8 cellular contexts compared by ENCODE assay signal in the genomic region with DNA sequence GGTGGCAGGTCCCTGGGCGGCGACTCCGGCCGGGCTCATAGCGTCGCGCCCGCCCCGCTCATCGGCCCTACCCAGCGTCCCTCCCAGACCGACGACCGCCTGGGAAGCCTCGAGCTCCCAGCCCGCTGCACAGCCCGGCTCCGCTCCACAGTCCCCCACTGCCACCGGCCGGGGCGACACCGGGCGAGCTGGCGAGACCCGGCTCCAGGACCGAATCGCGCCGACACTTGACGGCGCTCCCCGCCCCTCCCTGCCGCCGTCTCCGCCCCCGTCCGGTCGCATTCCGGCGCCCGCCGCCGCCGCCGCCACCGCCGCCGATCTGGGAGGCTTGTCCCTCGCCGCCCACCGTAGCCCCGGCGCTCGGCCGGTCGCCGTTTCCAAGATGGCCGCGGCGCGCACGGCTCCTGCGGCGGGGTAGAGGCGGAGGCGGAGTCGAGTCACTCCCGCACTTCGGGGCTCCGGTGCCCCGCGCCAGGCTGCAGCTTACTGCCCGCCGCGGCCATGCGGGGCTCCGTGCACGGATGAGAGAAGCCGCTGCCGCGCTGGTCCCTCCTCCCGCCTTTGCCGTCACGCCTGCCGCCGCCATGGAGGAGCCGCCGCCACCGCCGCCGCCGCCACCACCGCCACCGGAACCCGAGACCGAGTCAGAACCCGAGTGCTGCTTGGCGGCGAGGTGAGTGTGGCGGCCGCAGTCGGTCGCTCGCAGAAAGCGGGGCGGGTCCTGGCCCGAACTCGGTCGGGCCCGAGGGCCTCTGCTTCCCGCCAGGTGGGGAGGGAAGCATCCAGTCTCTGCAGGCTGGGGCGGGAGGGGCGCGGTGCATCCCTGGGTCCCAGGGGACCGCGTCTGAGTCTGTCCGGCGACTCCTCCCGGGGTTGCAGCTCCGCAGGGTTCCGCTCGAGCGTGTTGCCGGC. TPM values are rescaled to one million over a fixed set of nuclear protein-coding genes. Genes with fewer than 3 reads are reported as not detected.
DNase-seq lines count a peak whose midpoint lies in the region; ATAC-seq and TF ChIP-seq lines count a peak whose summit lies in the region.

A gene with protein sequence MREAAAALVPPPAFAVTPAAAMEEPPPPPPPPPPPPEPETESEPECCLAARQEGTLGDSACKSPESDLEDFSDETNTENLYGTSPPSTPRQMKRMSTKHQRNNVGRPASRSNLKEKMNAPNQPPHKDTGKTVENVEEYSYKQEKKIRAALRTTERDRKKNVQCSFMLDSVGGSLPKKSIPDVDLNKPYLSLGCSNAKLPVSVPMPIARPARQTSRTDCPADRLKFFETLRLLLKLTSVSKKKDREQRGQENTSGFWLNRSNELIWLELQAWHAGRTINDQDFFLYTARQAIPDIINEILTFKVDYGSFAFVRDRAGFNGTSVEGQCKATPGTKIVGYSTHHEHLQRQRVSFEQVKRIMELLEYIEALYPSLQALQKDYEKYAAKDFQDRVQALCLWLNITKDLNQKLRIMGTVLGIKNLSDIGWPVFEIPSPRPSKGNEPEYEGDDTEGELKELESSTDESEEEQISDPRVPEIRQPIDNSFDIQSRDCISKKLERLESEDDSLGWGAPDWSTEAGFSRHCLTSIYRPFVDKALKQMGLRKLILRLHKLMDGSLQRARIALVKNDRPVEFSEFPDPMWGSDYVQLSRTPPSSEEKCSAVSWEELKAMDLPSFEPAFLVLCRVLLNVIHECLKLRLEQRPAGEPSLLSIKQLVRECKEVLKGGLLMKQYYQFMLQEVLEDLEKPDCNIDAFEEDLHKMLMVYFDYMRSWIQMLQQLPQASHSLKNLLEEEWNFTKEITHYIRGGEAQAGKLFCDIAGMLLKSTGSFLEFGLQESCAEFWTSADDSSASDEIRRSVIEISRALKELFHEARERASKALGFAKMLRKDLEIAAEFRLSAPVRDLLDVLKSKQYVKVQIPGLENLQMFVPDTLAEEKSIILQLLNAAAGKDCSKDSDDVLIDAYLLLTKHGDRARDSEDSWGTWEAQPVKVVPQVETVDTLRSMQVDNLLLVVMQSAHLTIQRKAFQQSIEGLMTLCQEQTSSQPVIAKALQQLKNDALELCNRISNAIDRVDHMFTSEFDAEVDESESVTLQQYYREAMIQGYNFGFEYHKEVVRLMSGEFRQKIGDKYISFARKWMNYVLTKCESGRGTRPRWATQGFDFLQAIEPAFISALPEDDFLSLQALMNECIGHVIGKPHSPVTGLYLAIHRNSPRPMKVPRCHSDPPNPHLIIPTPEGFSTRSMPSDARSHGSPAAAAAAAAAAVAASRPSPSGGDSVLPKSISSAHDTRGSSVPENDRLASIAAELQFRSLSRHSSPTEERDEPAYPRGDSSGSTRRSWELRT (N-terminal part only) (plus strand): TSS at position 359 of the 912 bp plus-strand sequence. CDS start 163 bp downstream, at position 522.

- peak within 1 kb of the TSS; percentile 87 for H3K9ac ChIP-seq in neural cell (ENCODE audit: low read length)

- ATAC-seq in GM21526 (IDR thresholded peaks at IDR 0.05; ENCODE audit: low FRiP score, unreplicated experiment) (peak; percentile 64), RWPE2 (ENCODE audit: low read depth) (peak; percentile 59)

- no peaks in the 10 kb centered on the region for H4K20me1 ChIP-seq in neural cell (ENCODE audit: insufficient read depth)

- H2AFZ ChIP-seq in neural cell (ENCODE audit: low read depth, low read length): peak within 1 kb of the TSS; percentile 84

- TF ChIP-seq EP300 in neural cell (conservative IDR thresholded peaks at IDR 0.05; ENCODE audit: poor library complexity, severe bottlenecking) (peak; percentile 26), stomach (IDR thresholded peaks at IDR 0.05) (no peak)

- peak within 1 kb of the TSS; percentile 80 for H3K4me2 ChIP-seq in neural cell (ENCODE audit: low read length)

- peaks cover 10% of the 10 kb centered on the region for H3K36me3 ChIP-seq in RWPE2 (ENCODE audit: low read depth)
- no peaks in the 10 kb centered on the region for H3K36me3 ChIP-seq in neural cell (ENCODE audit: insufficient read depth, low read length)
- H3K36me3 ChIP-seq in stomach: no peaks in the 10 kb centered on the region

- H3F3A ChIP-seq in neural cell (ENCODE audit: insufficient read depth, low read length, poor library complexity, severe bottlenecking): no peaks in the 10 kb centered on the region

- no peak for TF ChIP-seq POLR2A in stomach (IDR thresholded peaks at IDR 0.05)

- TF ChIP-seq CTCF in RWPE2 (IDR thresholded peaks at IDR 0.05; ENCODE audit: poor library complexity, severe bottlenecking) (no peak), fibroblast of the aortic adventitia (IDR thresholded peaks at IDR 0.05; ENCODE audit: insufficient read depth, low read length) (no peak), neural cell (IDR thresholded peaks at IDR 0.05; ENCODE audit: poor library complexity, severe bottlenecking) (no peak), stomach (IDR thresholded peaks at IDR 0.05) (no peak)

- H3K27ac ChIP-seq in RWPE2 (ENCODE audit: poor library complexity, severe bottlenecking) (peak within 1 kb of the TSS; percentile 90), neural cell (ENCODE audit: low read length) (peak within 1 kb of the TSS; percentile 81), stomach (peak within 1 kb of the TSS; percentile 83 to 100 (median 94))

- H3K9me2 ChIP-seq in neural cell (ENCODE audit: insufficient read depth, low read length): no peaks in the 10 kb centered on the region

- peaks cover 35% of the 10 kb centered on the region for H3K79me2 ChIP-seq in neural cell (replicated peaks; ENCODE audit: insufficient read depth, low read length)

- peak within 1 kb of the TSS; percentile 95 for H3K4me3 ChIP-seq in RWPE2 (ENCODE audit: severe bottlenecking)
- peak within 1 kb of the TSS; percentile 87 for H3K4me3 ChIP-seq in fibroblast of the aortic adventitia (ENCODE audit: low read depth, low read length)
- H3K4me3 ChIP-seq in neural cell (ENCODE audit: low read length): peak within 1 kb of the TSS; percentile 91
- H3K4me3 ChIP-seq in stomach: peak within 1 kb of the TSS; percentile 94 to 100 (median 98)

- H3K27me3 ChIP-seq in RWPE2 (ENCODE audit: insufficient read depth, poor library complexity, severe bottlenecking) (no peaks in the 10 kb centered on the region), neural cell (ENCODE audit: insufficient read depth, low read depth, low read length) (no peaks in the 10 kb centered on the region), stomach (no peaks in the 10 kb centered on the region)

- H3K9me3 ChIP-seq in RWPE2 (ENCODE audit: severe bottlenecking) (peaks cover under 1% of the 10 kb centered on the region), neural cell (ENCODE audit: low read length) (no peaks in the 10 kb centered on the region), stomach (no peaks in the 10 kb centered on the region)

- intact Hi-C loops in stomach (cut with DNase I; ENCODE audit: low total_unique reads): no loop called here

- DNase-seq in DMS79 (lab: John Stamatoyannopoulos, UW): peak; percentile 27
- DNase-seq in HuH-7.5 (ENCODE audit: low spot score): peak; percentile 71
- peak; percentile 72 for DNase-seq in RWPE2 (ENCODE audit: low spot score)
- peak; percentile 79 for DNase-seq in activated T-helper 9 cell treated with anti-CD3 and anti-CD28 coated beads, Interleukin-2, amount 50 U/mL, for 16 hours (ENCODE audit: low read depth)
- peak; percentile 70 for DNase-seq in fibroblast of the aortic adventitia (ENCODE audit: low read depth)
- DNase-seq in stomach: peak; percentile 81

- H3K4me1 ChIP-seq in RWPE2 (ENCODE audit: insufficient read depth, poor library complexity, severe bottlenecking) (peaks cover 25% of the 10 kb centered on the region), stomach (peaks cover 10 to 51% (median 37%) of the 10 kb centered on the region in 4 donors)

- peak; percentile 9 for TF ChIP-seq RAD21 in neural cell (conservative IDR thresholded peaks at IDR 0.05)

- 0 to 1% (median 0%) methylated on average over 11 to 124 of the region's 124 CpGs for WGBS in stomach, 5 donors

TF ChIP-seq in neural cell, 6 proteins besides CTCF, POLR2A, EP300 and RAD21:
- TF ChIP-seq MXI1 (conservative IDR thresholded peaks at IDR 0.05; ENCODE audit: poor library complexity, severe bottlenecking) (peak; percentile 69), POLR2AphosphoS5 (IDR thresholded peaks at IDR 0.05) (peak; percentile 62), TAF1 (IDR thresholded peaks at IDR 0.05; ENCODE audit: low read depth) (peak; percentile 48), SMC3 (conservative IDR thresholded peaks at IDR 0.05; ENCODE audit: poor library complexity) (no peak), EZH2 (IDR thresholded peaks at IDR 0.05; ENCODE audit: borderline replicate concordance, insufficient read depth, low read length, poor library complexity, severe bottlenecking) (no peak)
- TF ChIP-seq, protein P1, sequence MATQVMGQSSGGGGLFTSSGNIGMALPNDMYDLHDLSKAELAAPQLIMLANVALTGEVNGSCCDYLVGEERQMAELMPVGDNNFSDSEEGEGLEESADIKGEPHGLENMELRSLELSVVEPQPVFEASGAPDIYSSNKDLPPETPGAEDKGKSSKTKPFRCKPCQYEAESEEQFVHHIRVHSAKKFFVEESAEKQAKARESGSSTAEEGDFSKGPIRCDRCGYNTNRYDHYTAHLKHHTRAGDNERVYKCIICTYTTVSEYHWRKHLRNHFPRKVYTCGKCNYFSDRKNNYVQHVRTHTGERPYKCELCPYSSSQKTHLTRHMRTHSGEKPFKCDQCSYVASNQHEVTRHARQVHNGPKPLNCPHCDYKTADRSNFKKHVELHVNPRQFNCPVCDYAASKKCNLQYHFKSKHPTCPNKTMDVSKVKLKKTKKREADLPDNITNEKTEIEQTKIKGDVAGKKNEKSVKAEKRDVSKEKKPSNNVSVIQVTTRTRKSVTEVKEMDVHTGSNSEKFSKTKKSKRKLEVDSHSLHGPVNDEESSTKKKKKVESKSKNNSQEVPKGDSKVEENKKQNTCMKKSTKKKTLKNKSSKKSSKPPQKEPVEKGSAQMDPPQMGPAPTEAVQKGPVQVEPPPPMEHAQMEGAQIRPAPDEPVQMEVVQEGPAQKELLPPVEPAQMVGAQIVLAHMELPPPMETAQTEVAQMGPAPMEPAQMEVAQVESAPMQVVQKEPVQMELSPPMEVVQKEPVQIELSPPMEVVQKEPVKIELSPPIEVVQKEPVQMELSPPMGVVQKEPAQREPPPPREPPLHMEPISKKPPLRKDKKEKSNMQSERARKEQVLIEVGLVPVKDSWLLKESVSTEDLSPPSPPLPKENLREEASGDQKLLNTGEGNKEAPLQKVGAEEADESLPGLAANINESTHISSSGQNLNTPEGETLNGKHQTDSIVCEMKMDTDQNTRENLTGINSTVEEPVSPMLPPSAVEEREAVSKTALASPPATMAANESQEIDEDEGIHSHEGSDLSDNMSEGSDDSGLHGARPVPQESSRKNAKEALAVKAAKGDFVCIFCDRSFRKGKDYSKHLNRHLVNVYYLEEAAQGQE (IDR thresholded peaks at IDR 0.05; ENCODE audit: borderline replicate concordance): peak; percentile 51

RNA-seq across cellular contexts. Expression of the gene that starts here (rescaled TPM):
- total RNA-seq in fibroblast of the aortic adventitia (ENCODE audit: low replicate concordance) (20.9 and 25.0 TPM in 2 replicates), stomach (100 to 1,000 TPM in 1 of 5 donors, 10 to 100 TPM in 4; 17.2 to 598 (median 45.5) TPM)
- polyA plus RNA-seq in neural cell (31.0 and 42.9 TPM in 2 replicates), stomach (10 to 100 TPM in 1 of 3 donors, 1 to 10 TPM in 2; 7.3 to 12.6 (median 7.8) TPM)
- polyA minus RNA-seq in neural cell: 53.8 and 56.3 TPM in 2 replicates

Comparison
In these comparisons a context has a peak if more than half of its experiments do, and no peak if none do; other contexts are left out.
1. Peak in every context shown above with its lines: DNase-seq, ATAC-seq, H3K4me3 ChIP-seq and H3K27ac ChIP-seq.
2. DNase-seq: peak in every context shown above with its lines; median percentile 81 in stomach; 79 in activated T-helper 9 cell treated with anti-CD3 and anti-CD28 coated beads, Interleukin-2, amount 50 U/mL, for 16 hours; 72 in RWPE2; 71 in HuH-7.5; 70 in fibroblast of the aortic adventitia; 27 in DMS79.